1 cellular context compared by ENCODE assay signal in the genomic region with DNA sequence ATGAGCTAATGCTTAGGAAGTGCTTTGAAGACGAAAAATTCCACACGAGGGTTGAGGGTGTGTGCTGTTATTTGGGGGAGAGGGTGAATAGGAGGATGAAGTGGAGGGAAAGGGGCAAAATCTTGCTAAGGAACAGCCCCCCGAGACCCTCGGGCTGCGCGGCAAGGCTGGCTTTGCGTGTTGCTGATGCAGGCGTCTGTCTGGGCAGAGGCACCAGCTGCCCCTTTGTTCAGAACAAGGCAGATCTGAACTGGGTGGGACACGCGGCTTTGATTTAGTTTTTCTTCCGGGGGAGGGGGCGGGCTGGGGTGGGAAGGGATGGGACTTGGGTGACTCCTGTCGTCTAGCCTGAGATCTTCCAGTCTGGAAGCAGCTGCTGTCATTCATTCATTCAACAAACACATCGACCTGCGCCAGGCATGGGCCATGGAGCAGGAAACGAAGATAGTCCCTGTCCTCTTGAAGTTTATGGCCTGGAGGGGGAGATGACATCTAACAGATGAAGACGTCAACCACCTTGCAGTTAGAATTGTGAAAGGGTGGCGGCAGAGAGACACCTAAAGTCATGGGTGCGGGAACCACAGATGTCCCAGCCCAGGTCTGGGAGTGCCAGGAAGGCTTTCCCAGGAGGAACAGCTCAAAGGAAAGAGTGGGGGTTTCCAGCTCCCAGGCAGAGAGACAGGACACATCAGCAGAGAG.
A peak's percentile ranks its signal among the peaks of the same experiment; 100 is the strongest.
TF ChIP-seq lines count a peak whose summit lies in the region.

No MANE protein-coding gene starts in this region.

TF ChIP-seq in HepG2, 621 proteins besides CTCF, POLR2A, EP300 and RAD21 (continued from another document):
- TF ChIP-seq, protein P1, sequence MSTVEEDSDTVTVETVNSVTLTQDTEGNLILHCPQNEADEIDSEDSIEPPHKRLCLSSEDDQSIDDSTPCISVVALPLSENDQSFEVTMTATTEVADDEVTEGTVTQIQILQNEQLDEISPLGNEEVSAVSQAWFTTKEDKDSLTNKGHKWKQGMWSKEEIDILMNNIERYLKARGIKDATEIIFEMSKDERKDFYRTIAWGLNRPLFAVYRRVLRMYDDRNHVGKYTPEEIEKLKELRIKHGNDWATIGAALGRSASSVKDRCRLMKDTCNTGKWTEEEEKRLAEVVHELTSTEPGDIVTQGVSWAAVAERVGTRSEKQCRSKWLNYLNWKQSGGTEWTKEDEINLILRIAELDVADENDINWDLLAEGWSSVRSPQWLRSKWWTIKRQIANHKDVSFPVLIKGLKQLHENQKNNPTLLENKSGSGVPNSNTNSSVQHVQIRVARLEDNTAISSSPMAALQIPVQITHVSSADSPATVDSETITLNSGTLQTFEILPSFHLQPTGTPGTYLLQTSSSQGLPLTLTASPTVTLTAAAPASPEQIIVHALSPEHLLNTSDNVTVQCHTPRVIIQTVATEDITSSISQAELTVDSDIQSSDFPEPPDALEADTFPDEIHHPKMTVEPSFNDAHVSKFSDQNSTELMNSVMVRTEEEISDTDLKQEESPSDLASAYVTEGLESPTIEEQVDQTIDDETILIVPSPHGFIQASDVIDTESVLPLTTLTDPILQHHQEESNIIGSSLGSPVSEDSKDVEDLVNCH (CRISPR knock-in tag; IDR thresholded peaks at IDR 0.05), result no peak
- TF ChIP-seq, protein P2, sequence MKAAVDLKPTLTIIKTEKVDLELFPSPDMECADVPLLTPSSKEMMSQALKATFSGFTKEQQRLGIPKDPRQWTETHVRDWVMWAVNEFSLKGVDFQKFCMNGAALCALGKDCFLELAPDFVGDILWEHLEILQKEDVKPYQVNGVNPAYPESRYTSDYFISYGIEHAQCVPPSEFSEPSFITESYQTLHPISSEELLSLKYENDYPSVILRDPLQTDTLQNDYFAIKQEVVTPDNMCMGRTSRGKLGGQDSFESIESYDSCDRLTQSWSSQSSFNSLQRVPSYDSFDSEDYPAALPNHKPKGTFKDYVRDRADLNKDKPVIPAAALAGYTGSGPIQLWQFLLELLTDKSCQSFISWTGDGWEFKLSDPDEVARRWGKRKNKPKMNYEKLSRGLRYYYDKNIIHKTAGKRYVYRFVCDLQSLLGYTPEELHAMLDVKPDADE (CRISPR knock-in tag; IDR thresholded peaks at IDR 0.05), result no peak
- TF ChIP-seq SMAD1 (CRISPR knock-in tag; IDR thresholded peaks at IDR 0.05; ENCODE audit: borderline replicate concordance, low read depth), result no peak
- no peak for TF ChIP-seq ZNF790 (CRISPR knock-in tag; IDR thresholded peaks at IDR 0.05; ENCODE audit: borderline replicate concordance)
- TF ChIP-seq KAT7 (CRISPR knock-in tag; IDR thresholded peaks at IDR 0.05; ENCODE audit: borderline replicate concordance), result no peak
- TF ChIP-seq TOE1 (CRISPR knock-in tag; IDR thresholded peaks at IDR 0.05), result no peak
- TF ChIP-seq, protein P3, sequence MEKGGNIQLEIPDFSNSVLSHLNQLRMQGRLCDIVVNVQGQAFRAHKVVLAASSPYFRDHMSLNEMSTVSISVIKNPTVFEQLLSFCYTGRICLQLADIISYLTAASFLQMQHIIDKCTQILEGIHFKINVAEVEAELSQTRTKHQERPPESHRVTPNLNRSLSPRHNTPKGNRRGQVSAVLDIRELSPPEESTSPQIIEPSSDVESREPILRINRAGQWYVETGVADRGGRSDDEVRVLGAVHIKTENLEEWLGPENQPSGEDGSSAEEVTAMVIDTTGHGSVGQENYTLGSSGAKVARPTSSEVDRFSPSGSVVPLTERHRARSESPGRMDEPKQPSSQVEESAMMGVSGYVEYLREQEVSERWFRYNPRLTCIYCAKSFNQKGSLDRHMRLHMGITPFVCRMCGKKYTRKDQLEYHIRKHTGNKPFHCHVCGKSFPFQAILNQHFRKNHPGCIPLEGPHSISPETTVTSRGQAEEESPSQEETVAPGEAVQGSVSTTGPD (CRISPR knock-in tag; IDR thresholded peaks at IDR 0.05), result no peak
- TF ChIP-seq HOXA9 (CRISPR knock-in tag; IDR thresholded peaks at IDR 0.05; ENCODE audit: borderline replicate concordance), result no peak
- TF ChIP-seq, protein P4, sequence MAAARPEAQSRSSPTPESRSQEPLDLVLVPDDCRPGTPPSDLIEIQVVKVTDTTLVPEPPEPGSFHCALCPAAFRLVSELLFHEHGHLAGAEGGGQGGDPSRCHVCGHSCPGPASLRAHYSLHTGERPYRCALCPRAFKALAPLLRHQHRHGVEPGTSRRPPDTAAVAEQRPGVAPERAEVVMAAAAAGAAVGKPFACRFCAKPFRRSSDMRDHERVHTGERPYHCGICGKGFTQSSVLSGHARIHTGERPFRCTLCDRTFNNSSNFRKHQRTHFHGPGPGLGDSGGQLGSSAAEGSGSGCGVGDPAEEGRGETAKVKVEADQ (CRISPR knock-in tag; IDR thresholded peaks at IDR 0.05; ENCODE audit: borderline replicate concordance), result no peak
- TF ChIP-seq THAP11 (CRISPR knock-in tag; IDR thresholded peaks at IDR 0.05), result no peak
- TF ChIP-seq, protein P5, sequence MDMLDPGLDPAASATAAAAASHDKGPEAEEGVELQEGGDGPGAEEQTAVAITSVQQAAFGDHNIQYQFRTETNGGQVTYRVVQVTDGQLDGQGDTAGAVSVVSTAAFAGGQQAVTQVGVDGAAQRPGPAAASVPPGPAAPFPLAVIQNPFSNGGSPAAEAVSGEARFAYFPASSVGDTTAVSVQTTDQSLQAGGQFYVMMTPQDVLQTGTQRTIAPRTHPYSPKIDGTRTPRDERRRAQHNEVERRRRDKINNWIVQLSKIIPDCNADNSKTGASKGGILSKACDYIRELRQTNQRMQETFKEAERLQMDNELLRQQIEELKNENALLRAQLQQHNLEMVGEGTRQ (IDR thresholded peaks at IDR 0.05; ENCODE audit: low read depth, low read length), result no peak
- TF ChIP-seq, protein P5 (CRISPR knock-in tag; IDR thresholded peaks at IDR 0.05; ENCODE audit: borderline replicate concordance), result no peak
- peak; percentile 75 for TF ChIP-seq ZNF3 (CRISPR knock-in tag; IDR thresholded peaks at IDR 0.05)
- no peak for TF ChIP-seq MBD4 (IDR thresholded peaks at IDR 0.05; ENCODE audit: borderline replicate concordance, low read length)
- TF ChIP-seq, protein P6, sequence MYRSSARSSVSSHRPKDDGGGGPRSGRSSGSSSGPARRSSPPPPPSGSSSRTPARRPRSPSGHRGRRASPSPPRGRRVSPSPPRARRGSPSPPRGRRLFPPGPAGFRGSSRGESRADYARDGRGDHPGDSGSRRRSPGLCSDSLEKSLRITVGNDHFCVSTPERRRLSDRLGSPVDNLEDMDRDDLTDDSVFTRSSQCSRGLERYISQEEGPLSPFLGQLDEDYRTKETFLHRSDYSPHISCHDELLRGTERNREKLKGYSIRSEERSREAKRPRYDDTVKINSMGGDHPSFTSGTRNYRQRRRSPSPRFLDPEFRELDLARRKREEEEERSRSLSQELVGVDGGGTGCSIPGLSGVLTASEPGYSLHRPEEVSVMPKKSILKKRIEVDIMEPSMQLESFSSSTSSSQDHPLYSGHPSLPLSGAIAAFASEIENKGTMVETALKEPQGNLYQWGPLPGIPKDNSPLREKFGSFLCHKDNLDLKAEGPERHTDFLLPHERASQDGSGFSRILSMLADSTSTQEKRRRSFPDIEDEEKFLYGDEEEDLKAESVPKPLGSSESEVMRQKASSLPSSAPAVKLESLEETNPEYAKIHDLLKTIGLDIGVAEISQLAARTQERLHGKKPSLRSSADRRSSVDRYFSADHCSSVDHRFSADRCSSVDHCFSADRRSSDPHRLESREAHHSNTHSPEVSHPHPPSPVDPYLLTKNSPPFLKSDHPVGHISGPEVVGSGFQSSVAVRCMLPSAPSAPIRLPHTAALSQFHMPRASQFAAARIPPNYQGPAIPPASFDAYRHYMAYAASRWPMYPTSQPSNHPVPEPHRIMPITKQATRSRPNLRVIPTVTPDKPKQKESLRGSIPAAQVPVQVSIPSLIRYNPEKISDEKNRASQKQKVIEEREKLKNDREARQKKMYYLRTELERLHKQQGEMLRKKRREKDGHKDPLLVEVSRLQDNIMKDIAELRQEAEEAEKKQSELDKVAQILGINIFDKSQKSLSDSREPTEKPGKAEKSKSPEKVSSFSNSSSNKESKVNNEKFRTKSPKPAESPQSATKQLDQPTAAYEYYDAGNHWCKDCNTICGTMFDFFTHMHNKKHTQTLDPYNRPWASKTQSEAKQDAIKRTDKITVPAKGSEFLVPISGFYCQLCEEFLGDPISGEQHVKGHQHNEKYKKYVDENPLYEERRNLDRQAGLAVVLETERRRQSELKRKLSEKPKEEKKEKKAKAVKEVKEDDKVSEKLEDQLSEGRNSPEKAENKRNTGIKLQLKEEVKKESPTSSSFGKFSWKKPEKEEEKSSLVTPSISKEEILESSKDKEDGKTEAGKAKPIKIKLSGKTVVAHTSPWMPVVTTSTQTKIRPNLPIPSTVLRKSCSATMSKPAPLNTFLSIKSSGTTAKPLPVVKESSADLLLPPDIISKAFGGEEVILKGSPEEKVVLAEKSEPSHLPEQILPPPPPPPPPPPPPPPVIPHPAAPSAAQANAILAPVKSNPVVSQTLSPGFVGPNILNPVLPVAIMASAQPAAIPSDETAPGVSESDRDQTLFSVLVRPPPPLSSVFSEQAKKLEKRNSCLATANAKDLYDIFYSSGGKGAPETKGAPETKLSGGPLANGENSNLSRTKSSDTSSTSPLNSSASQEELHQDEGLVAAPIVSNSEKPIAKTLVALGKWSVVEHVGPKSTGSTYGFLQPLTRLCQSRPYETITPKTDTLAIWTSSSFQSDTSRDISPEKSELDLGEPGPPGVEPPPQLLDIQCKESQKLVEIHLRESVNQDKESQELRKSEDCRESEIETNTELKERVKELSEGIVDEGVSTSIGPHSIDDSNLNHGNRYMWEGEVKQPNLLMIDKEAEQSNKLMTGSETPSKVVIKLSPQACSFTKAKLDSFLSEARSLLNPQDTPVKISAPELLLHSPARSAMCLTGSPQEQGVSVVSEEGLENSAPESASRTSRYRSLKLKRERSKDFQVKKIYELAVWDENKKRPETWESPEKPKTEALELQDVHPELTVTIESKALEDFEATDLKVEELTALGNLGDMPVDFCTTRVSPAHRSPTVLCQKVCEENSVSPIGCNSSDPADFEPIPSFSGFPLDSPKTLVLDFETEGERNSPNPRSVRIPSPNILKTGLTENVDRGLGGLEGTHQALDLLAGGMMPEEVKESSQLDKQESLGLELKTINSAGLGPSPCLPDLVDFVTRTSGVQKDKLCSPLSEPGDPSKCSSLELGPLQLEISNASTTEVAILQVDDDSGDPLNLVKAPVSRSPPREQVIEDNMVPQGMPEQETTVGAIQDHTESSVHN (CRISPR knock-in tag; IDR thresholded peaks at IDR 0.05), result no peak
- no peak for TF ChIP-seq MED1 (CRISPR knock-in tag; IDR thresholded peaks at IDR 0.05)
